Comparison of ENCODE assay signal across 11 cellular contexts in the genomic region with DNA sequence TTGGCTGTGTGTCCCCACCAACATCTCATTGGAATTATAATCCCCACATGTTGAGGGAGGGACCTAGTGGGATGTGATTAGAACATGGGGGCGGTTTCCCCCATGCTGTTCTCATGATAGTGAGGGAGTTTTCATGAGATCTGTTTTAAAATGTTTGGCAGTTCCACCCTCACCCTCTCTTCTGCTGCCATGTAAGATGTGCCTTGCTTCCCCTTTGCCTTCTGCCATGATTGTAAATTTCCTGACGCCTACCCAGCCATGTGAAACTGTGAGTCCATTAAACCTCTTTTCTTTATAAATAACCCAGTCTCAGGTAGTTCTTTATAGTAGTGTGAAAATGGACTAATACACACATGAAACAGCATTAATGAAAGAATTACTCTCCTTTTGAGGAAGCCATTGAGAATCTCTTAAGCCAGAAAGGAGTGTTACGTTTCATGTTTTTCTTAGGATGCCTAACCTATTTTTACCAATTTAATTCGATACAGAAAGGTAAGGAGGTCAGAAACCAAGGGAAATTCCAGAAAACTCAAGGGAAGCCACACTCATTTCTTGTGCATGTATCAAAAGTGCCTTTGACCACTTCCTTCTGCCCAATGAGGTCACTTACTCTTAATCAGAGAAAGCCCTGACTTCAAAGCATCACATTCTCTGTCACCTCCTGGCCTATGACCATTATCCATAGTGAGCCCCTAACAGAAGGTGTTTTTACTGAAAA. TPM values are rescaled to one million over a fixed set of nuclear protein-coding genes. Genes with fewer than 3 reads are reported as not detected.
DNase-seq lines count a peak whose midpoint lies in the region; ATAC-seq and TF ChIP-seq lines count a peak whose summit lies in the region.
"Had no signal": no experiment of that assay in that cellular context is flagged by ENCODE, and none has a peak within 500 bp of the region (broad histone marks: within the 10 kb centered on the region; RNA-seq: fewer than 3 reads in every experiment).

No MANE protein-coding gene starts in this region.

- H3K4me1 Mint-ChIP-seq in T-helper 17 cell (peaks cover 3% of the 10 kb centered on the region), nephron progenitor cell (peaks cover 13% of the 10 kb centered on the region)

- peaks cover 19% of the 10 kb centered on the region for H3K4me1 ChIP-seq in ACC112 (ENCODE audit: control insufficient read depth, insufficient read depth, low read length, unreplicated experiment)

- peak overlapping the region; percentile 43; the same call in 1 of the 2 replicates for H3K27ac ChIP-seq in ACC112 (ENCODE audit: low read depth, low read length)

- DNase-seq in T-helper 17 cell (no peak), cerebellar cortex (ENCODE audit: low spot score) (no peak), A172 (ENCODE audit: low spot score) (no peak), hepatic stellate cell (ENCODE audit: low spot score) (no peak), nephron progenitor cell (no peak)
- DNase-seq: activated gamma-delta T cell, naive B cell, T1000 had no signal

- no peak for TF ChIP-seq CTCF in nephron progenitor cell (IDR thresholded peaks at IDR 0.05)

- H3K36me3 ChIP-seq in ACC112 (ENCODE audit: insufficient read depth, low read length) = peaks cover 37% of the 10 kb centered on the region

- H3K4me3 Mint-ChIP-seq in T-helper 17 cell (no peak overlapping the region), nephron progenitor cell (no peak overlapping the region)
- H3K4me3 Mint-ChIP-seq: naive B cell had no signal

- no peak overlapping the region for H2AFZ ChIP-seq in ACC112 (ENCODE audit: low read length, unreplicated experiment)

- H3K27me3 Mint-ChIP-seq in T-helper 17 cell (no peaks in the 10 kb centered on the region), nephron progenitor cell (ENCODE audit: low read depth, poor library complexity) (peaks cover 9% of the 10 kb centered on the region)
- H3K27me3 Mint-ChIP-seq: naive B cell had no signal

- H3K36me3 Mint-ChIP-seq in T-helper 17 cell (ENCODE audit: low read depth) (peaks cover 8% of the 10 kb centered on the region), nephron progenitor cell (ENCODE audit: low read depth) (peaks cover 17% of the 10 kb centered on the region)

- H3K9me3 ChIP-seq in T-helper 17 cell (ENCODE audit: control insufficient read depth, low read length, poor library complexity, severe bottlenecking) = no peaks in the 10 kb centered on the region

- ATAC-seq in GM18868 (IDR thresholded peaks at IDR 0.05; ENCODE audit: unreplicated experiment) (peak; percentile 94), HG02759 (IDR thresholded peaks at IDR 0.05; ENCODE audit: unreplicated experiment) (peak; percentile 84), T-helper 17 cell (peak; percentile 41)

- no peaks in the 10 kb centered on the region for H3K27me3 ChIP-seq in ACC112 (ENCODE audit: insufficient read depth, low read length)

- H3K9me3 Mint-ChIP-seq in nephron progenitor cell = peaks cover 10% of the 10 kb centered on the region
- H3K9me3 Mint-ChIP-seq: naive B cell had no signal

- no peaks in the 10 kb centered on the region for H3K79me2 ChIP-seq in ACC112 (ENCODE audit: control insufficient read depth, insufficient read depth, low read length, unreplicated experiment)

- H3K4me3 ChIP-seq in ACC112 (ENCODE audit: low read depth, low read length) = no peak overlapping the region

- H3K27ac Mint-ChIP-seq in T-helper 17 cell = peak overlapping the region; percentile 48
- H3K27ac Mint-ChIP-seq in nephron progenitor cell = no peak overlapping the region
- H3K27ac Mint-ChIP-seq: naive B cell had no signal

RNA-seq across cellular contexts. Expression of a gene that starts 24.7 kb away (rescaled TPM):
- total RNA-seq in T-helper 17 cell = 10 to 100 TPM in 1 of 2 donors, 1 to 10 TPM in 1; 7.6 to 10.6 TPM
- total RNA-seq in A172 (2014; rRNA removed; shearing (Covaris generic)) = 22.0 and 24.5 TPM in 2 replicates

RNA-seq across cellular contexts. Expression of a gene that starts 54.4 kb away (rescaled TPM):
- total RNA-seq in T-helper 17 cell = 10 to 100 TPM; 17.8 to 20.1 TPM
- 41.2 and 49.2 TPM in 2 replicates for total RNA-seq in A172 (2014; rRNA removed; shearing (Covaris generic))

Comparison
In these comparisons a context has a peak if more than half of its experiments do, and no peak if none do; other contexts are left out.
1. ATAC-seq: peak in every context shown above with its lines; median percentile 94 in GM18868; 84 in HG02759; 41 in T-helper 17 cell.